Comparison of ENCODE assay signal across 1 cellular context in genomic region chr11:26283852-26284421, GRCh38.
TF ChIP-seq lines count a peak whose summit lies in the region.

No MANE protein-coding gene starts in this region.

TF ChIP-seq in GM23338, 12 proteins besides CTCF, POLR2A, EP300 and RAD21 (continued from another document):
- TF ChIP-seq, protein P1, sequence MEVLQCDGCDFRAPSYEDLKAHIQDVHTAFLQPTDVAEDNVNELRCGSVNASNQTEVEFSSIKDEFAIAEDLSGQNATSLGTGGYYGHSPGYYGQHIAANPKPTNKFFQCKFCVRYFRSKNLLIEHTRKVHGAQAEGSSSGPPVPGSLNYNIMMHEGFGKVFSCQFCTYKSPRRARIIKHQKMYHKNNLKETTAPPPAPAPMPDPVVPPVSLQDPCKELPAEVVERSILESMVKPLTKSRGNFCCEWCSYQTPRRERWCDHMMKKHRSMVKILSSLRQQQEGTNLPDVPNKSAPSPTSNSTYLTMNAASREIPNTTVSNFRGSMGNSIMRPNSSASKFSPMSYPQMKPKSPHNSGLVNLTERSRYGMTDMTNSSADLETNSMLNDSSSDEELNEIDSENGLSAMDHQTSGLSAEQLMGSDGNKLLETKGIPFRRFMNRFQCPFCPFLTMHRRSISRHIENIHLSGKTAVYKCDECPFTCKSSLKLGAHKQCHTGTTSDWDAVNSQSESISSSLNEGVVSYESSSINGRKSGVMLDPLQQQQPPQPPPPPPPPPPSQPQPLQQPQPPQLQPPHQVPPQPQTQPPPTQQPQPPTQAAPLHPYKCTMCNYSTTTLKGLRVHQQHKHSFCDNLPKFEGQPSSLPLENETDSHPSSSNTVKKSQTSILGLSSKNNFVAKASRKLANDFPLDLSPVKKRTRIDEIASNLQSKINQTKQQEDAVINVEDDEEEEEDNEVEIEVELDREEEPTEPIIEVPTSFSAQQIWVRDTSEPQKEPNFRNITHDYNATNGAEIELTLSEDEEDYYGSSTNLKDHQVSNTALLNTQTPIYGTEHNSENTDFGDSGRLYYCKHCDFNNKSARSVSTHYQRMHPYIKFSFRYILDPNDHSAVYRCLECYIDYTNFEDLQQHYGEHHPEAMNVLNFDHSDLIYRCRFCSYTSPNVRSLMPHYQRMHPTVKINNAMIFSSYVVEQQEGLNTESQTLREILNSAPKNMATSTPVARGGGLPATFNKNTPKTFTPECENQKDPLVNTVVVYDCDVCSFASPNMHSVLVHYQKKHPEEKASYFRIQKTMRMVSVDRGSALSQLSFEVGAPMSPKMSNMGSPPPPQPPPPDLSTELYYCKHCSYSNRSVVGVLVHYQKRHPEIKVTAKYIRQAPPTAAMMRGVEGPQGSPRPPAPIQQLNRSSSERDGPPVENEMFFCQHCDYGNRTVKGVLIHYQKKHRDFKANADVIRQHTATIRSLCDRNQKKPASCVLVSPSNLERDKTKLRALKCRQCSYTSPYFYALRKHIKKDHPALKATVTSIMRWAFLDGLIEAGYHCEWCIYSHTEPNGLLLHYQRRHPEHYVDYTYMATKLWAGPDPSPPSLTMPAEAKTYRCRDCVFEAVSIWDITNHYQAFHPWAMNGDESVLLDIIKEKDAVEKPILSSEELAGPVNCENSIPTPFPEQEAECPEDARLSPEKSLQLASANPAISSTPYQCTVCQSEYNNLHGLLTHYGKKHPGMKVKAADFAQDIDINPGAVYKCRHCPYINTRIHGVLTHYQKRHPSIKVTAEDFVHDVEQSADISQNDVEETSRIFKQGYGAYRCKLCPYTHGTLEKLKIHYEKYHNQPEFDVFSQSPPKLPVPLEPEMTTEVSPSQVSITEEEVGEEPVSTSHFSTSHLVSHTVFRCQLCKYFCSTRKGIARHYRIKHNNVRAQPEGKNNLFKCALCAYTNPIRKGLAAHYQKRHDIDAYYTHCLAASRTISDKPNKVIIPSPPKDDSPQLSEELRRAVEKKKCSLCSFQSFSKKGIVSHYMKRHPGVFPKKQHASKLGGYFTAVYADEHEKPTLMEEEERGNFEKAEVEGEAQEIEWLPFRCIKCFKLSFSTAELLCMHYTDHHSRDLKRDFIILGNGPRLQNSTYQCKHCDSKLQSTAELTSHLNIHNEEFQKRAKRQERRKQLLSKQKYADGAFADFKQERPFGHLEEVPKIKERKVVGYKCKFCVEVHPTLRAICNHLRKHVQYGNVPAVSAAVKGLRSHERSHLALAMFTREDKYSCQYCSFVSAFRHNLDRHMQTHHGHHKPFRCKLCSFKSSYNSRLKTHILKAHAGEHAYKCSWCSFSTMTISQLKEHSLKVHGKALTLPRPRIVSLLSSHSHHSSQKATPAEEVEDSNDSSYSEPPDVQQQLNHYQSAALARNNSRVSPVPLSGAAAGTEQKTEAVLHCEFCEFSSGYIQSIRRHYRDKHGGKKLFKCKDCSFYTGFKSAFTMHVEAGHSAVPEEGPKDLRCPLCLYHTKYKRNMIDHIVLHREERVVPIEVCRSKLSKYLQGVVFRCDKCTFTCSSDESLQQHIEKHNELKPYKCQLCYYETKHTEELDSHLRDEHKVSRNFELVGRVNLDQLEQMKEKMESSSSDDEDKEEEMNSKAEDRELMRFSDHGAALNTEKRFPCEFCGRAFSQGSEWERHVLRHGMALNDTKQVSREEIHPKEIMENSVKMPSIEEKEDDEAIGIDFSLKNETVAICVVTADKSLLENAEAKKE (CRISPR knock-in tag; IDR thresholded peaks at IDR 0.05) = no peak
- TF ChIP-seq STAT1 (IDR thresholded peaks at IDR 0.05; ENCODE audit: unreplicated experiment) = no peak
TF ChIP-seq in GM23338: peak in this region for 0.
